In the genomic region with DNA sequence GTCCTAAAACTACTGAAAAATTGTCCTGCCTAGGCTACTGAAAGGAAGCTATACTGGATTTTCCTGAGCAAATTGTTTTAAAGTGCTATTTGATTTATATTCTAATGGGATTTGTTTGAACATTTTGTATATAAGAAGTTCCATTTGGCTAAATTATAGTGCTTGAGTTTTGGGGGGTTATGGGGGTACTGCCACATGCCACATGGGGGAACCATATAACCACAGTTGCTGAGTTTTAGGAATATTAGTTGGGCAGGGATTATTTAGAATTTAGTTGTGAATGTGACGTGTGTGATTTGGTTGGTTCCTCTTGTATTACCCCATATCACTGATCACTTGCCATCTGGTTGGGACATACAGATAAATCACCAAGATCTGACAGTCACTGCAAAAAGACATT, we compare ENCODE assay signal across 2 cellular contexts.
TF ChIP-seq lines count a peak whose summit lies in the region.

No MANE protein-coding gene starts in this region.

TF ChIP-seq in GM23338, 12 proteins besides CTCF, POLR2A, EP300 and RAD21:
- TF ChIP-seq, protein P1, sequence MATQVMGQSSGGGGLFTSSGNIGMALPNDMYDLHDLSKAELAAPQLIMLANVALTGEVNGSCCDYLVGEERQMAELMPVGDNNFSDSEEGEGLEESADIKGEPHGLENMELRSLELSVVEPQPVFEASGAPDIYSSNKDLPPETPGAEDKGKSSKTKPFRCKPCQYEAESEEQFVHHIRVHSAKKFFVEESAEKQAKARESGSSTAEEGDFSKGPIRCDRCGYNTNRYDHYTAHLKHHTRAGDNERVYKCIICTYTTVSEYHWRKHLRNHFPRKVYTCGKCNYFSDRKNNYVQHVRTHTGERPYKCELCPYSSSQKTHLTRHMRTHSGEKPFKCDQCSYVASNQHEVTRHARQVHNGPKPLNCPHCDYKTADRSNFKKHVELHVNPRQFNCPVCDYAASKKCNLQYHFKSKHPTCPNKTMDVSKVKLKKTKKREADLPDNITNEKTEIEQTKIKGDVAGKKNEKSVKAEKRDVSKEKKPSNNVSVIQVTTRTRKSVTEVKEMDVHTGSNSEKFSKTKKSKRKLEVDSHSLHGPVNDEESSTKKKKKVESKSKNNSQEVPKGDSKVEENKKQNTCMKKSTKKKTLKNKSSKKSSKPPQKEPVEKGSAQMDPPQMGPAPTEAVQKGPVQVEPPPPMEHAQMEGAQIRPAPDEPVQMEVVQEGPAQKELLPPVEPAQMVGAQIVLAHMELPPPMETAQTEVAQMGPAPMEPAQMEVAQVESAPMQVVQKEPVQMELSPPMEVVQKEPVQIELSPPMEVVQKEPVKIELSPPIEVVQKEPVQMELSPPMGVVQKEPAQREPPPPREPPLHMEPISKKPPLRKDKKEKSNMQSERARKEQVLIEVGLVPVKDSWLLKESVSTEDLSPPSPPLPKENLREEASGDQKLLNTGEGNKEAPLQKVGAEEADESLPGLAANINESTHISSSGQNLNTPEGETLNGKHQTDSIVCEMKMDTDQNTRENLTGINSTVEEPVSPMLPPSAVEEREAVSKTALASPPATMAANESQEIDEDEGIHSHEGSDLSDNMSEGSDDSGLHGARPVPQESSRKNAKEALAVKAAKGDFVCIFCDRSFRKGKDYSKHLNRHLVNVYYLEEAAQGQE (IDR thresholded peaks at IDR 0.05; ENCODE audit: unreplicated experiment), result no peak
- no peak for TF ChIP-seq CREB1 (CRISPR knock-in tag; IDR thresholded peaks at IDR 0.05; ENCODE audit: low read depth)

TF ChIP-seq in H1, 55 proteins besides CTCF, POLR2A, EP300 and RAD21 (continued from another document):
- TF ChIP-seq CTBP2 (IDR thresholded peaks at IDR 0.05; ENCODE audit: borderline replicate concordance, insufficient read depth, insufficient read length, low read length) (no peak), CHD2 (IDR thresholded peaks at IDR 0.05; ENCODE audit: low read length) (no peak), SAP30 (IDR thresholded peaks at IDR 0.05; ENCODE audit: insufficient read depth, insufficient replicate concordance, low read length) (no peak)
